Comparison of ENCODE assay signal across 19 cellular contexts in genomic region chr3:186264608-186265400, GRCh38.
"Had no signal": no experiment of that assay in that cellular context is flagged by ENCODE, and none has a peak within 500 bp of the region (broad histone marks: within the 10 kb centered on the region; RNA-seq: fewer than 3 reads in every experiment).

No MANE protein-coding gene starts in this region.

- H3K79me2 ChIP-seq: parathyroid adenoma had no signal

- DNase-seq: dorsolateral prefrontal cortex; effector CD4-positive, alpha-beta T cell; foreskin melanocyte; natural killer cell; stimulated activated CD4-positive, alpha-beta T cell treated with anti-CD3 and anti-CD28 coated beads, Interleukin-2, amount 100 ng/mL, for 24 hours; stimulated activated CD4-positive, alpha-beta T cell treated with anti-CD3 and anti-CD28 coated beads, Interleukin-4, amount 100 ng/mL, for 24 hours; stimulated activated naive CD8-positive, alpha-beta T cell treated with anti-CD3 and anti-CD28 coated beads, Interleukin-15, Interleukin-2, amounts not matched to agents 100 U/mL and 50 U/mL, for 24 hours; transverse colon; upper lobe of right lung; uterus had no signal

- H3K4me1 ChIP-seq: parathyroid adenoma, right atrium auricular region, suprapubic skin, upper lobe of right lung, uterus had no signal

- H3K36me3 Mint-ChIP-seq: natural killer cell; stimulated activated effector memory CD8-positive, alpha-beta T cell treated with anti-CD3 and anti-CD28 coated beads, Interleukin-12 subunit alpha, Interleukin-12 subunit beta, amount 100 ng/mL, for 72 hours had no signal

- H3K27ac Mint-ChIP-seq: memory B cell; natural killer cell; progenitor cell of endocrine pancreas; stimulated activated effector memory CD8-positive, alpha-beta T cell treated with anti-CD3 and anti-CD28 coated beads, Interleukin-12 subunit alpha, Interleukin-12 subunit beta, amount 100 ng/mL, for 72 hours had no signal

- H3K27me3 ChIP-seq: dorsolateral prefrontal cortex, right atrium auricular region, suprapubic skin, transverse colon, upper lobe of right lung, uterus had no signal

- H3K36me3 ChIP-seq: suprapubic skin, transverse colon, upper lobe of right lung, uterus had no signal

- H3K4me1 Mint-ChIP-seq: natural killer cell had no signal

- ATAC-seq: esophagus mucosa; natural killer cell; sciatic nerve; stimulated activated effector memory CD8-positive, alpha-beta T cell treated with anti-CD3 and anti-CD28 coated beads, Interleukin-12 subunit alpha, Interleukin-12 subunit beta, amount 100 ng/mL, for 72 hours; stimulated activated naive CD8-positive, alpha-beta T cell treated with anti-CD3 and anti-CD28 coated beads, Interleukin-15, Interleukin-2, amounts not matched to agents 100 U/mL and 50 U/mL, for 24 hours; upper lobe of right lung had no signal

- H3K9me3 ChIP-seq: right atrium auricular region, suprapubic skin, transverse colon, upper lobe of right lung, uterus had no signal

- H3K9me3 Mint-ChIP-seq: memory B cell; natural killer cell; stimulated activated effector memory CD8-positive, alpha-beta T cell treated with anti-CD3 and anti-CD28 coated beads, Interleukin-12 subunit alpha, Interleukin-12 subunit beta, amount 100 ng/mL, for 72 hours had no signal

- H3K9ac ChIP-seq: parathyroid adenoma had no signal

- H3K27me3 Mint-ChIP-seq: memory B cell had no signal

- H2AFZ ChIP-seq: parathyroid adenoma had no signal

- H3K4me3 ChIP-seq: dorsolateral prefrontal cortex, lung, right atrium auricular region, suprapubic skin, transverse colon, upper lobe of right lung, uterus had no signal

- H3K4me3 Mint-ChIP-seq: memory B cell; natural killer cell; stimulated activated effector memory CD8-positive, alpha-beta T cell treated with anti-CD3 and anti-CD28 coated beads, Interleukin-12 subunit alpha, Interleukin-12 subunit beta, amount 100 ng/mL, for 72 hours had no signal

- H3K27ac ChIP-seq: parathyroid adenoma, right atrium auricular region, suprapubic skin, upper lobe of right lung, uterus had no signal
